In the genomic region with DNA sequence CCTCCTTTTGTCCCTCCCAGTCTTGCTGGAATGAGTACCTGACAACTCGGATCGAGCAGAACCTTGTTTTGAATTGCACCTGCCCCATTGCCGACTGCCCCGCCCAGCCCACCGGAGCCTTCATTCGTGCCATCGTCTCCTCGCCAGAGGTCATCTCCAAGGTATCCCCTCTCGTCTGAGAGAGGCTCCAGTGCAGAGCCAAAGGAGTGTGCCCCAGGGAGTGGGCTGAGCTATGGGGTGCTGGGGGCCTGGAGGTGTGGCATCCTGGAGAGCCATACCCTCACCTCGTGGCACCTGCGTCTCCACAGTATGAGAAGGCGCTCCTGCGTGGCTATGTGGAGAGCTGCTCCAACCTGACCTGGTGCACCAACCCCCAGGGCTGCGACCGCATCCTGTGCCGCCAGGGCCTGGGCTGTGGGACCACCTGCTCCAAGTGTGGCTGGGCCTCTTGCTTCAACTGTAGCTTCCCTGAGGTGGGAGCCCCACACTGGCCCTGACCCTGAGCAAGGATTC, we compare ENCODE assay signal across 33 cellular contexts. TPM values are rescaled to one million over a fixed set of nuclear protein-coding genes. Genes with fewer than 3 reads are reported as not detected.
DNase-seq lines count a peak whose midpoint lies in the region; ATAC-seq and TF ChIP-seq lines count a peak whose summit lies in the region.
"Had no signal": no experiment of that assay in that cellular context is flagged by ENCODE, and none has a peak within 500 bp of the region (broad histone marks: within the 10 kb centered on the region; RNA-seq: fewer than 3 reads in every experiment).

No MANE protein-coding gene starts in this region.

- H3K9me2 ChIP-seq in PC-9 (ENCODE audit: insufficient read depth) = no peaks in the 10 kb centered on the region

- no peaks in the 10 kb centered on the region; the same call in 1 of the 2 replicates for H3F3A ChIP-seq in PC-9 (ENCODE audit: insufficient read depth, low read depth)

- no peaks in the 10 kb centered on the region for H3K79me2 ChIP-seq in PC-9 (ENCODE audit: low read depth)

- ATAC-seq in activated naive CD8-positive, alpha-beta T cell treated with anti-CD3 and anti-CD28 coated beads, Interleukin-2, amount 50 U/mL, for 24 hours = no peak
- ATAC-seq in activated B cell treated with CpG ODN at 0.5 μM for 24 hours (ENCODE audit: low read depth) (no peak), upper lobe of right lung (no peak)
- ATAC-seq: sciatic nerve had no signal

- peaks cover 7% of the 10 kb centered on the region for H3K4me1 ChIP-seq in upper lobe of right lung
- no peaks in the 10 kb centered on the region for H3K4me1 ChIP-seq in PC-9 (replicated peaks; ENCODE audit: insufficient read depth)
- H3K4me1 ChIP-seq: A549 had no signal

- no peaks in the 10 kb centered on the region for H3K27me3 Mint-ChIP-seq in activated naive CD8-positive, alpha-beta T cell
- H3K27me3 Mint-ChIP-seq in activated naive CD8-positive, alpha-beta T cell treated with anti-CD3 and anti-CD28 coated beads, Interleukin-2, amount 50 U/mL, for 24 hours = no peaks in the 10 kb centered on the region
- no peaks in the 10 kb centered on the region for H3K27me3 Mint-ChIP-seq in activated B cell treated with CpG ODN at 0.5 μM for 24 hours
- H3K27me3 Mint-ChIP-seq: activated CD4-positive, alpha-beta memory T cell treated with anti-CD3 and anti-CD28 coated beads, Interleukin-2, amount 10 ng/mL, durations not matched to agents 7 days and 5 days; progenitor cell of endocrine pancreas had no signal

- H3K4me3 ChIP-seq in upper lobe of right lung (no peak overlapping the region), PC-9 (no peak overlapping the region)
- H3K4me3 ChIP-seq: A549, breast epithelium, heart left ventricle, thoracic aorta had no signal

- no peak overlapping the region for H3K27ac ChIP-seq in upper lobe of right lung
- no peak overlapping the region for H3K27ac ChIP-seq in PC-9
- H3K27ac ChIP-seq: A549, heart left ventricle, thoracic aorta had no signal

- H3K9me3 ChIP-seq in upper lobe of right lung (no peaks in the 10 kb centered on the region), PC-9 (ENCODE audit: insufficient read depth, low read depth) (no peaks in the 10 kb centered on the region)
- H3K9me3 ChIP-seq: A549, breast epithelium, heart left ventricle, thoracic aorta had no signal

- no peak overlapping the region for H3K4me3 Mint-ChIP-seq in activated naive CD8-positive, alpha-beta T cell
- no peak overlapping the region for H3K4me3 Mint-ChIP-seq in activated naive CD8-positive, alpha-beta T cell treated with anti-CD3 and anti-CD28 coated beads, Interleukin-2, amount 50 U/mL, for 24 hours
- H3K4me3 Mint-ChIP-seq in activated B cell treated with CpG ODN at 0.5 μM for 24 hours = no peak overlapping the region
- H3K4me3 Mint-ChIP-seq: activated CD4-positive, alpha-beta memory T cell treated with anti-CD3 and anti-CD28 coated beads, Interleukin-2, amount 10 ng/mL, durations not matched to agents 7 days and 5 days; H9 had no signal

- TF ChIP-seq CTCF in activated B cell treated with CpG ODN at 0.5 μM for 24 hours (IDR thresholded peaks at IDR 0.05) (no peak), upper lobe of right lung (IDR thresholded peaks at IDR 0.05) (no peak), PC-9 (conservative IDR thresholded peaks at IDR 0.05) (no peak)

- peak overlapping the region; percentile 72 for H3K27ac Mint-ChIP-seq in activated naive CD8-positive, alpha-beta T cell
- H3K27ac Mint-ChIP-seq in activated naive CD8-positive, alpha-beta T cell treated with anti-CD3 and anti-CD28 coated beads, Interleukin-2, amount 50 U/mL, for 24 hours = no peak overlapping the region
- peak overlapping the region; percentile 53 for H3K27ac Mint-ChIP-seq in activated B cell treated with CpG ODN at 0.5 μM for 24 hours
- H3K27ac Mint-ChIP-seq: activated CD4-positive, alpha-beta memory T cell treated with anti-CD3 and anti-CD28 coated beads, Interleukin-2, amount 10 ng/mL, durations not matched to agents 7 days and 5 days; progenitor cell of endocrine pancreas had no signal

- no peaks in the 10 kb centered on the region for H4K20me1 ChIP-seq in PC-9 (ENCODE audit: insufficient read depth)

- peaks cover 38% of the 10 kb centered on the region for H3K4me1 Mint-ChIP-seq in activated naive CD8-positive, alpha-beta T cell (ENCODE audit: low read depth)
- peaks cover 37% of the 10 kb centered on the region for H3K4me1 Mint-ChIP-seq in activated naive CD8-positive, alpha-beta T cell treated with anti-CD3 and anti-CD28 coated beads, Interleukin-2, amount 50 U/mL, for 24 hours
- H3K4me1 Mint-ChIP-seq in activated B cell treated with CpG ODN at 0.5 μM for 24 hours = peaks cover 37% of the 10 kb centered on the region

- peaks cover 54% of the 10 kb centered on the region for H3K36me3 ChIP-seq in upper lobe of right lung
- no peaks in the 10 kb centered on the region for H3K36me3 ChIP-seq in PC-9 (ENCODE audit: low read depth)
- H3K36me3 ChIP-seq: breast epithelium had no signal

- intact Hi-C loops in activated B cell treated with CpG ODN at 0.5 μM for 24 hours (cut with micrococcal nuclease) (loop anchor here (10.0 kb wide), 1 partner anchor 166 kb away; a partner anchor contains a TSS), upper lobe of right lung (cut with DNase I) (no loop called here), PC-9 (cut with micrococcal nuclease; ENCODE audit: unreplicated experiment) (no loop called here)

- DNase-seq in activated naive CD8-positive, alpha-beta T cell treated with anti-CD3 and anti-CD28 coated beads, Interleukin-2, amount 50 U/mL, for 24 hours = no peak
- DNase-seq in activated B cell treated with CpG ODN at 0.5 μM for 24 hours (no peak), islet precursor cell (peak; percentile 45), upper lobe of right lung (peak; percentile 50), foreskin melanocyte (no peak), T-helper 2 cell (no peak), PC-9 (no peak)
- DNase-seq: activated CD4-positive, alpha-beta memory T cell treated with anti-CD3 and anti-CD28 coated beads, Interleukin-2, amount 10 ng/mL, durations not matched to agents 7 days and 5 days; activated CD4-positive, alpha-beta T cell treated with anti-CD3 and anti-CD28 coated beads for 1 hour; activated CD8-positive, alpha-beta memory T cell treated with anti-CD3 and anti-CD28 coated beads, Interleukin-2, amount 50 U/mL, for 48 hours; AML-193; amniotic stem cell; DMS53; effector memory CD4-positive, alpha-beta T cell; H9; IMR-90; kidney glomerular epithelial cell; mammary epithelial cell; NCI-H1105; NCI-H1930; NCI-H526 treated with DMSO at 0.1 percent for 48 hours; SIG-M5; stimulated activated CD4-positive, alpha-beta T cell treated with anti-CD3 and anti-CD28 coated beads, Interleukin-4, amount 100 ng/mL, for 4 hours; stimulated activated naive CD4-positive, alpha-beta T cell treated with Interleukin-2 at 50 U/mL for 16 hours; SW 1271 had no signal

- no peak overlapping the region for H2AFZ ChIP-seq in PC-9

- no TSS peak for BruUV-seq in PC-9 (replicated peaks; lab: Mats Ljungman, UMichigan)

- peaks cover 15% of the 10 kb centered on the region for H3K36me3 Mint-ChIP-seq in activated naive CD8-positive, alpha-beta T cell
- peaks cover 20% of the 10 kb centered on the region for H3K36me3 Mint-ChIP-seq in activated naive CD8-positive, alpha-beta T cell treated with anti-CD3 and anti-CD28 coated beads, Interleukin-2, amount 50 U/mL, for 24 hours (ENCODE audit: low read depth)
- peaks cover 66% of the 10 kb centered on the region for H3K36me3 Mint-ChIP-seq in activated B cell treated with CpG ODN at 0.5 μM for 24 hours (ENCODE audit: low read depth)

- no peaks in the 10 kb centered on the region for H3K27me3 ChIP-seq in upper lobe of right lung
- H3K27me3 ChIP-seq in PC-9 (ENCODE audit: insufficient read depth, low read depth) = no peaks in the 10 kb centered on the region
- H3K27me3 ChIP-seq: breast epithelium, heart left ventricle had no signal

- POLR2A ChIA-PET in activated B cell treated with CpG ODN at 0.5 μM for 24 hours (lab: Charles Lee) (interaction anchor here (0.6 to 1.2 kb wide), 4 partner anchors 9 to 173 kb away, joined by 3 to 5 read pairs (median 4); a partner anchor contains a TSS), PC-9 (lab: Charles Lee; ENCODE audit: unreplicated experiment) (no interaction called here)

- CTCF ChIA-PET in activated B cell treated with CpG ODN at 0.5 μM for 24 hours (lab: Charles Lee) = interaction anchor here (0.9 kb wide), 1 partner anchor 9 kb away, joined by 3 read pairs; no protein-coding TSS in a partner anchor
- CTCF ChIA-PET in PC-9 (lab: Charles Lee) = no interaction called here

- no peaks in the 10 kb centered on the region for H3K9me3 Mint-ChIP-seq in activated naive CD8-positive, alpha-beta T cell (ENCODE audit: low read depth)
- H3K9me3 Mint-ChIP-seq in activated naive CD8-positive, alpha-beta T cell treated with anti-CD3 and anti-CD28 coated beads, Interleukin-2, amount 50 U/mL, for 24 hours = no peaks in the 10 kb centered on the region
- no peaks in the 10 kb centered on the region for H3K9me3 Mint-ChIP-seq in activated B cell treated with CpG ODN at 0.5 μM for 24 hours
- H3K9me3 Mint-ChIP-seq: activated CD4-positive, alpha-beta memory T cell treated with anti-CD3 and anti-CD28 coated beads, Interleukin-2, amount 10 ng/mL, durations not matched to agents 7 days and 5 days; H9 had no signal

- no peak overlapping the region for H3K4me2 ChIP-seq in PC-9
- H3K4me2 ChIP-seq: A549 had no signal

RNA-seq across cellular contexts. Expression of a gene that starts 8.8 kb away (rescaled TPM):
- 56.7 and 57.5 TPM in 2 replicates for total RNA-seq in activated B cell treated with CpG ODN at 0.5 μM for 24 hours
- 27.6 TPM for total RNA-seq in upper lobe of right lung
- total RNA-seq in PC-9 (2021) = 43.5 and 57.0 TPM in 2 replicates

RNA-seq across cellular contexts. Expression of a gene that starts 22.8 kb away (rescaled TPM):
- total RNA-seq in activated B cell treated with CpG ODN at 0.5 μM for 24 hours (0.02 and 0.13 TPM in 2 replicates), upper lobe of right lung (0.17 TPM), PC-9 (2021) (0.07 and 0.15 TPM in 2 replicates)
- total RNA-seq: fibroblast of villous mesenchyme, IMR-90, thoracic aorta had no signal

RNA-seq across cellular contexts. Expression of a gene that starts 38.5 kb away (rescaled TPM):
- total RNA-seq in activated B cell treated with CpG ODN at 0.5 μM for 24 hours (69.2 and 70.8 TPM in 2 replicates), upper lobe of right lung (37.4 TPM), PC-9 (2021) (52.8 and 71.6 TPM in 2 replicates)

RNA-seq across cellular contexts. Expression of a gene that starts 49.4 kb away (rescaled TPM):
- total RNA-seq in activated B cell treated with CpG ODN at 0.5 μM for 24 hours (35.9 and 37.8 TPM in 2 replicates), upper lobe of right lung (33.6 TPM), PC-9 (2021) (22.0 and 25.4 TPM in 2 replicates)

Comparison
In these comparisons a context has a peak if more than half of its experiments do, and no peak if none do; other contexts are left out.
1. DNase-seq: peak in islet precursor cell (single experiment) and upper lobe of right lung (single experiment); none in activated naive CD8-positive, alpha-beta T cell treated with anti-CD3 and anti-CD28 coated beads, Interleukin-2, amount 50 U/mL, for 24 hours (single experiment), activated B cell treated with CpG ODN at 0.5 μM for 24 hours (single experiment), foreskin melanocyte (single experiment), T-helper 2 cell (0 of 5) and PC-9 (0 of 2).